9 cellular contexts compared by ENCODE assay signal in genomic region chr10:28393956-28394568, GRCh38.
DNase-seq lines count a peak whose midpoint lies in the region; ATAC-seq and TF ChIP-seq lines count a peak whose summit lies in the region.
"Had no signal": no experiment of that assay in that cellular context is flagged by ENCODE, and none has a peak within 500 bp of the region (broad histone marks: within the 10 kb centered on the region; RNA-seq: fewer than 3 reads in every experiment).

No MANE protein-coding gene starts in this region.

- intact Hi-C loops in CD8-positive, alpha-beta T cell (cut with DNase I, micrococcal nuclease), result loop anchor here (1.0 to 5.0 kb wide), 5 partner anchors 144 to 947 kb away; no protein-coding TSS in a partner anchor
- intact Hi-C loops in activated T-helper 2 cell treated with anti-CD3 and anti-CD28 coated beads, Interferon-gamma antibody, Interleukin-2, Interleukin-4, amounts not matched to agents 10 μg/mL and 5 μg/mL and 100 μg/mL, durations not matched to agents 14 hours and 24 hours and 36 hours (cut with micrococcal nuclease), result no loop called here
- intact Hi-C loops in ovary (cut with DNase I), result no loop called here

- peaks cover 15% of the 10 kb centered on the region for H3K27me3 Mint-ChIP-seq in CD8-positive, alpha-beta T cell (ENCODE audit: low read depth)
- H3K27me3 Mint-ChIP-seq in activated T-helper 2 cell treated with anti-CD3 and anti-CD28 coated beads, Interferon-gamma antibody, Interleukin-2, Interleukin-4, amounts not matched to agents 10 μg/mL and 5 μg/mL and 100 μg/mL, durations not matched to agents 14 hours and 24 hours and 36 hours (ENCODE audit: low read depth), result no peaks in the 10 kb centered on the region
- H3K27me3 Mint-ChIP-seq in type B pancreatic cell, result peaks cover 9% of the 10 kb centered on the region

- no peaks in the 10 kb centered on the region for H3K36me3 Mint-ChIP-seq in CD8-positive, alpha-beta T cell
- H3K36me3 Mint-ChIP-seq in activated T-helper 2 cell treated with anti-CD3 and anti-CD28 coated beads, Interferon-gamma antibody, Interleukin-2, Interleukin-4, amounts not matched to agents 10 μg/mL and 5 μg/mL and 100 μg/mL, durations not matched to agents 14 hours and 24 hours and 36 hours (ENCODE audit: low read depth), result no peaks in the 10 kb centered on the region
- no peaks in the 10 kb centered on the region for H3K36me3 Mint-ChIP-seq in type B pancreatic cell

- peak; percentile 26 to 77 (median 60) for DNase-seq in CD8-positive, alpha-beta T cell
- DNase-seq in HuH-7.5 (ENCODE audit: low spot score), result peak; percentile 25
- DNase-seq in RPMI8226, result peak; percentile 53
- DNase-seq in activated T-helper 2 cell treated with anti-CD3 and anti-CD28 coated beads, Interferon-gamma antibody, Interleukin-2, Interleukin-4, amounts not matched to agents 10 μg/mL and 5 μg/mL and 100 μg/mL, durations not matched to agents 14 hours and 24 hours and 36 hours (ENCODE audit: low spot score), result peak; percentile 29
- DNase-seq in foreskin melanocyte, result peak; percentile 30
- DNase-seq in ovary, result peak; percentile 42 to 55 (median 54)
- DNase-seq in type B pancreatic cell (ENCODE audit: extremely low spot score, unreplicated experiment), result peak; percentile 72

- ATAC-seq in CD8-positive, alpha-beta T cell, result peak; percentile 74
- ATAC-seq in GM19397 (IDR thresholded peaks at IDR 0.05; ENCODE audit: unreplicated experiment), result peak; percentile 57

- WGBS in ovary, 3 donors, result 13 to 16% (median 14%) methylated on average over 8 of the region's 8 CpGs

- H3K27me3 ChIP-seq in CD8-positive, alpha-beta T cell (ENCODE audit: insufficient read depth, low read length), result no peaks in the 10 kb centered on the region
- no peaks in the 10 kb centered on the region for H3K27me3 ChIP-seq in ovary

- H3K9me3 Mint-ChIP-seq in CD8-positive, alpha-beta T cell, result no peaks in the 10 kb centered on the region
- no peaks in the 10 kb centered on the region for H3K9me3 Mint-ChIP-seq in activated T-helper 2 cell treated with anti-CD3 and anti-CD28 coated beads, Interferon-gamma antibody, Interleukin-2, Interleukin-4, amounts not matched to agents 10 μg/mL and 5 μg/mL and 100 μg/mL, durations not matched to agents 14 hours and 24 hours and 36 hours
- no peaks in the 10 kb centered on the region for H3K9me3 Mint-ChIP-seq in type B pancreatic cell

- H3K4me1 ChIP-seq in CD8-positive, alpha-beta T cell (ENCODE audit: insufficient read depth, low read length), result no peaks in the 10 kb centered on the region
- H3K4me1 ChIP-seq in ovary (ENCODE audit: insufficient read depth), result no peaks in the 10 kb centered on the region

- no peaks in the 10 kb centered on the region for H3K9me3 ChIP-seq in CD8-positive, alpha-beta T cell (ENCODE audit: low read length)
- no peaks in the 10 kb centered on the region for H3K9me3 ChIP-seq in ovary

- TF ChIP-seq EP300 in ovary (IDR thresholded peaks at IDR 0.05), result no peak

- TF ChIP-seq CTCF in CD8-positive, alpha-beta T cell (IDR thresholded peaks at IDR 0.05), result peak; percentile 99
- TF ChIP-seq CTCF in ovary (IDR thresholded peaks at IDR 0.05) (peak; percentile 14 to 78 (median 34)), type B pancreatic cell (conservative IDR thresholded peaks at IDR 0.05) (peak; percentile 97)

- no peak overlapping the region for H3K4me3 ChIP-seq in CD8-positive, alpha-beta T cell (ENCODE audit: low read depth, low read length)
- H3K4me3 ChIP-seq in ovary, result no peak overlapping the region
- H3K4me3 ChIP-seq: SK-N-MC had no signal

- POLR2A ChIA-PET in CD8-positive, alpha-beta T cell (lab: Charles Lee), result interaction anchor here (1.0 to 2.1 kb wide), 2 partner anchors 95 to 141 kb away, joined by 3 to 4 read pairs; no protein-coding TSS in a partner anchor

- no peak overlapping the region for H3K27ac ChIP-seq in CD8-positive, alpha-beta T cell (ENCODE audit: low read depth, low read length)
- H3K27ac ChIP-seq in ovary, result no peak overlapping the region
- H3K27ac ChIP-seq: SK-N-MC had no signal

- H3K27ac Mint-ChIP-seq in CD8-positive, alpha-beta T cell, result no peak overlapping the region
- no peak overlapping the region for H3K27ac Mint-ChIP-seq in activated T-helper 2 cell treated with anti-CD3 and anti-CD28 coated beads, Interferon-gamma antibody, Interleukin-2, Interleukin-4, amounts not matched to agents 10 μg/mL and 5 μg/mL and 100 μg/mL, durations not matched to agents 14 hours and 24 hours and 36 hours
- H3K27ac Mint-ChIP-seq in type B pancreatic cell, result no peak overlapping the region

- CTCF ChIA-PET in CD8-positive, alpha-beta T cell (lab: Charles Lee), result interaction anchor here (0.6 to 5.6 kb wide), 58 partner anchors 8 to 1019 kb away, joined by 3 to 61 read pairs (median 4); partner anchors contain the start of gene MPP7

- no peak overlapping the region for H3K4me3 Mint-ChIP-seq in CD8-positive, alpha-beta T cell
- H3K4me3 Mint-ChIP-seq in activated T-helper 2 cell treated with anti-CD3 and anti-CD28 coated beads, Interferon-gamma antibody, Interleukin-2, Interleukin-4, amounts not matched to agents 10 μg/mL and 5 μg/mL and 100 μg/mL, durations not matched to agents 14 hours and 24 hours and 36 hours (ENCODE audit: low read depth), result no peak overlapping the region
- no peak overlapping the region for H3K4me3 Mint-ChIP-seq in type B pancreatic cell

- peaks cover 4% of the 10 kb centered on the region for H3K4me1 Mint-ChIP-seq in CD8-positive, alpha-beta T cell (ENCODE audit: low read depth)
- peaks cover 3% of the 10 kb centered on the region for H3K4me1 Mint-ChIP-seq in activated T-helper 2 cell treated with anti-CD3 and anti-CD28 coated beads, Interferon-gamma antibody, Interleukin-2, Interleukin-4, amounts not matched to agents 10 μg/mL and 5 μg/mL and 100 μg/mL, durations not matched to agents 14 hours and 24 hours and 36 hours (ENCODE audit: low read depth)
- no peaks in the 10 kb centered on the region for H3K4me1 Mint-ChIP-seq in type B pancreatic cell (ENCODE audit: unreplicated experiment)

- TF ChIP-seq POLR2A in ovary (IDR thresholded peaks at IDR 0.05), result no peak

- H3K36me3 ChIP-seq in CD8-positive, alpha-beta T cell (ENCODE audit: insufficient read depth, low read length), result no peaks in the 10 kb centered on the region
- no peaks in the 10 kb centered on the region for H3K36me3 ChIP-seq in ovary

Comparison
In these comparisons a context has a peak if more than half of its experiments do, and no peak if none do; other contexts are left out.
1. CTCF ChIP-seq: peak in every context shown above with its lines; median percentile 99 in CD8-positive, alpha-beta T cell; 97 in type B pancreatic cell; 34 in ovary.
2. intact Hi-C loops: an anchor here in CD8-positive, alpha-beta T cell (1.0 to 5.0 kb wide); none called in activated T-helper 2 cell treated with anti-CD3 and anti-CD28 coated beads, Interferon-gamma antibody, Interleukin-2, Interleukin-4, amounts not matched to agents 10 μg/mL and 5 μg/mL and 100 μg/mL, durations not matched to agents 14 hours and 24 hours and 36 hours and ovary.